8 cellular contexts compared by ENCODE assay signal in the genomic region with DNA sequence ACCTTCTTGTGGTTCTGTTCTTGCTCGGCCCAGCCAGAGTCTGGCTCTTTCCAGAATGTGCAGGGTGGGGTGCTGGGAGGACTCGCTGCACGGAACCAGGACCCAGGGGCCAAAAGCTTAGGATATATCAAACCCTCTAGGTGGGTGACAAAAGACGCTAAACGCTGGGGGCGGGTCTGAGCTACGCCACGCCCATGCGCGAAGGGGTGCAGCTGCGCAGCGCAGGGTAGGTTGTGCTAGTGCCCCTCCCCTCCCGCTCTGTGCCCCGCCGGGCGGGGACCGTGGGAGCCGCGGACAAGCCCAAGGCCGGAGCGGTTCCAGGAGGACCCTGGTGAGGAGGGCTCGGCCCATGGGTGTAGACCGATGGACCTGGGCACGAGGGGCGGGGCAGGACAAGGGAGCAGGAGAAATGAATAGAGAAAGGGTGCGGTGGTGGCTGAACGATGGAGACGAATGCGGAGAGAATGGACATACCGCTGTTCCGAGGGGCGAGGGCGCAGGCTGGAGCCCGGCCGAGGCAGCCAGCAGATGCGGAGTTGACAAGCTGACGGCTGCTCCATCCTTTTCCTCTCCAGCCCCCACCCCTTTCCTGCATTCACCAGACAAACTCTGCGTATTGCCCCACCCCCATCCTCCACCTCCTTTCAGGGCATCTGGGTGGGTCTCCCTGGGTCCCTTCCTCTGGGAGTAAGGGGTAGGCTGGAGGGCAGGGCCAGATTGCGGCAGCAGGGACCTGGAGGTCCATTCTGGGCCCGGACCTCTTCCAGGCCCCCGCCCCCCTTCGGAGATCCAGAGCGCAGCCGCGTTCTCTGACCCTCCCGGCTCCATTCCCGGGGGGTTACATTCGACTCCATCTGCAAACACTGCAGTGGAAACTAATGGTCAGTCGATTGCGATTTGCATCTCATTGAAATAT. TPM values are rescaled to one million over a fixed set of nuclear protein-coding genes. Genes with fewer than 3 reads are reported as not detected.
A peak's percentile ranks its signal among the peaks of the same experiment; 100 is the strongest.
DNase-seq lines count a peak whose midpoint lies in the region; ATAC-seq and TF ChIP-seq lines count a peak whose summit lies in the region.

A gene with protein sequence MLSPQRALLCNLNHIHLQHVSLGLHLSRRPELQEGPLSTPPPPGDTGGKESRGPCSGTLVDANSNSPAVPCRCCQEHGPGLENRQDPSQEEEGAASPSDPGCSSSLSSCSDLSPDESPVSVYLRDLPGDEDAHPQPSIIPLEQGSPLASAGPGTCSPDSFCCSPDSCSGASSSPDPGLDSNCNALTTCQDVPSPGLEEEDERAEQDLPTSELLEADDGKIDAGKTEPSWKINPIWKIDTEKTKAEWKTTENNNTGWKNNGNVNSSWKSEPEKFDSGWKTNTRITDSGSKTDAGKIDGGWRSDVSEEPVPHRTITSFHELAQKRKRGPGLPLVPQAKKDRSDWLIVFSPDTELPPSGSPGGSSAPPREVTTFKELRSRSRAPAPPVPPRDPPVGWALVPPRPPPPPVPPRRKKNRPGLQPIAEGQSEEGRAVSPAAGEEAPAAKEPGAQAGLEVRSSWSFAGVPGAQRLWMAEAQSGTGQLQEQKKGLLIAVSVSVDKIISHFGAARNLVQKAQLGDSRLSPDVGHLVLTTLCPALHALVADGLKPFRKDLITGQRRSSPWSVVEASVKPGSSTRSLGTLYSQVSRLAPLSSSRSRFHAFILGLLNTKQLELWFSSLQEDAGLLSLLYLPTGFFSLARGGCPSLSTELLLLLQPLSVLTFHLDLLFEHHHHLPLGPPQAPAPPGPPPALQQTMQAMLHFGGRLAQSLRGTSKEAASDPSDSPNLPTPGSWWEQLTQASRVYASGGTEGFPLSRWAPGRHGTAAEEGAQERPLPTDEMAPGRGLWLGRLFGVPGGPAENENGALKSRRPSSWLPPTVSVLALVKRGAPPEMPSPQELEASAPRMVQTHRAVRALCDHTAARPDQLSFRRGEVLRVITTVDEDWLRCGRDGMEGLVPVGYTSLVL (plus strand): TSS at position 234 of the 916 bp plus-strand sequence. CDS start 880 bp downstream, outside the sequence.

- H3K27ac Mint-ChIP-seq in activated naive CD4-positive, alpha-beta T cell treated with anti-CD3 and anti-CD28 coated beads for 36 hours: no peak within 1 kb of the TSS
- peak within 1 kb of the TSS; percentile 34 for H3K27ac Mint-ChIP-seq in nephron progenitor cell
- peak within 1 kb of the TSS in 1 of 2 donors; percentile 35 for H3K27ac Mint-ChIP-seq in stimulated activated naive CD8-positive, alpha-beta T cell treated with anti-CD3 and anti-CD28 coated beads, Interleukin-15, amount 100 ng/mL, for 72 hours

- peaks cover 2% of the 10 kb centered on the region for H3K27me3 Mint-ChIP-seq in activated naive CD4-positive, alpha-beta T cell treated with anti-CD3 and anti-CD28 coated beads for 36 hours (ENCODE audit: low read depth)
- peaks cover 7% of the 10 kb centered on the region for H3K27me3 Mint-ChIP-seq in nephron progenitor cell (ENCODE audit: low read depth, poor library complexity)
- H3K27me3 Mint-ChIP-seq in stimulated activated naive CD8-positive, alpha-beta T cell treated with anti-CD3 and anti-CD28 coated beads, Interleukin-15, amount 100 ng/mL, for 72 hours: no peaks in the 10 kb centered on the region

- peaks cover 14% of the 10 kb centered on the region for H3K36me3 Mint-ChIP-seq in activated naive CD4-positive, alpha-beta T cell treated with anti-CD3 and anti-CD28 coated beads for 36 hours (ENCODE audit: low read depth)
- peaks cover 21% of the 10 kb centered on the region for H3K36me3 Mint-ChIP-seq in nephron progenitor cell (ENCODE audit: low read depth)

- intact Hi-C loops in activated naive CD4-positive, alpha-beta T cell treated with anti-CD3 and anti-CD28 coated beads for 36 hours (cut with micrococcal nuclease): loop anchor here (5.0 kb wide), 1 partner anchor 129 kb away; no protein-coding TSS in a partner anchor

- H3K9me3 Mint-ChIP-seq in activated naive CD4-positive, alpha-beta T cell treated with anti-CD3 and anti-CD28 coated beads for 36 hours: no peaks in the 10 kb centered on the region
- H3K9me3 Mint-ChIP-seq in nephron progenitor cell: no peaks in the 10 kb centered on the region
- H3K9me3 Mint-ChIP-seq in stimulated activated naive CD8-positive, alpha-beta T cell treated with anti-CD3 and anti-CD28 coated beads, Interleukin-15, amount 100 ng/mL, for 72 hours: no peaks in the 10 kb centered on the region

- peak; percentile 89 to 92 for DNase-seq in SHP77 (lab: John Stamatoyannopoulos, UW)
- DNase-seq in activated naive CD4-positive, alpha-beta T cell treated with anti-CD3 and anti-CD28 coated beads for 36 hours: peak; percentile 80
- peak in 1 of 2 donors; percentile 50 for DNase-seq in foreskin keratinocyte
- peak; percentile 79 for DNase-seq in nephron progenitor cell
- peak; percentile 66 to 70 for DNase-seq in stimulated activated naive CD8-positive, alpha-beta T cell treated with anti-CD3 and anti-CD28 coated beads, Interleukin-15, amount 100 ng/mL, for 72 hours
- DNase-seq in NCI-H524 (lab: John Stamatoyannopoulos, UW): no peak

- H3K27ac ChIP-seq in foreskin keratinocyte: no peak within 1 kb of the TSS

- TF ChIP-seq CTCF in foreskin keratinocyte (conservative IDR thresholded peaks at IDR 0.05) (no peak), nephron progenitor cell (IDR thresholded peaks at IDR 0.05) (no peak)

- peaks cover 3% of the 10 kb centered on the region for H3K4me1 ChIP-seq in foreskin keratinocyte

- no peaks in the 10 kb centered on the region for H3K27me3 ChIP-seq in foreskin keratinocyte

- TF ChIP-seq POLR2A in GM19193 (IDR thresholded peaks at IDR 0.05; ENCODE audit: extremely low read depth, insufficient read depth, insufficient read length): peak; percentile 51

- peaks cover 39% of the 10 kb centered on the region for H3K4me1 Mint-ChIP-seq in activated naive CD4-positive, alpha-beta T cell treated with anti-CD3 and anti-CD28 coated beads for 36 hours (ENCODE audit: low read depth)
- peaks cover 45% of the 10 kb centered on the region for H3K4me1 Mint-ChIP-seq in nephron progenitor cell
- H3K4me1 Mint-ChIP-seq in stimulated activated naive CD8-positive, alpha-beta T cell treated with anti-CD3 and anti-CD28 coated beads, Interleukin-15, amount 100 ng/mL, for 72 hours: peaks cover 54% of the 10 kb centered on the region

- ATAC-seq in foreskin keratinocyte (no peak), HG02588 (IDR thresholded peaks at IDR 0.05; ENCODE audit: unreplicated experiment) (no peak)
- ATAC-seq in stimulated activated naive CD8-positive, alpha-beta T cell treated with anti-CD3 and anti-CD28 coated beads, Interleukin-15, amount 100 ng/mL, for 72 hours: peak; percentile 39

- H3K4me3 Mint-ChIP-seq in activated naive CD4-positive, alpha-beta T cell treated with anti-CD3 and anti-CD28 coated beads for 36 hours: peak within 1 kb of the TSS; percentile 58
- H3K4me3 Mint-ChIP-seq in nephron progenitor cell: peak within 1 kb of the TSS; percentile 85
- peak within 1 kb of the TSS; percentile 73 to 90 for H3K4me3 Mint-ChIP-seq in stimulated activated naive CD8-positive, alpha-beta T cell treated with anti-CD3 and anti-CD28 coated beads, Interleukin-15, amount 100 ng/mL, for 72 hours

- CTCF ChIA-PET in activated naive CD4-positive, alpha-beta T cell treated with anti-CD3 and anti-CD28 coated beads for 36 hours (lab: Charles Lee): interaction anchor here (0.5 to 9.5 kb wide), 6 partner anchors 10 to 408 kb away, joined by 3 to 118 read pairs (median 3); no protein-coding TSS in a partner anchor

RNA-seq across cellular contexts. Expression of the gene that starts here (rescaled TPM):
- 10 to 100 TPM; 16.8 to 17.2 TPM for total RNA-seq in activated naive CD4-positive, alpha-beta T cell treated with anti-CD3 and anti-CD28 coated beads for 36 hours
- 38.1 TPM in 2 replicates for total RNA-seq in foreskin keratinocyte
- 57.2 and 59.7 TPM in 2 replicates for polyA plus RNA-seq in foreskin keratinocyte

Comparison
In these comparisons a context has a peak if more than half of its experiments do, and no peak if none do; other contexts are left out.
1. DNase-seq: peak in SHP77 (2 of 2), activated naive CD4-positive, alpha-beta T cell treated with anti-CD3 and anti-CD28 coated beads for 36 hours (single experiment), nephron progenitor cell (single experiment) and stimulated activated naive CD8-positive, alpha-beta T cell treated with anti-CD3 and anti-CD28 coated beads, Interleukin-15, amount 100 ng/mL, for 72 hours (2 of 2); none in NCI-H524 (0 of 2).
2. Peak in every context shown above with its lines, with median percentiles within 50 percentile points of each other: H3K4me3 Mint-ChIP-seq.